15 cellular contexts compared by ENCODE assay signal in the genomic region with DNA sequence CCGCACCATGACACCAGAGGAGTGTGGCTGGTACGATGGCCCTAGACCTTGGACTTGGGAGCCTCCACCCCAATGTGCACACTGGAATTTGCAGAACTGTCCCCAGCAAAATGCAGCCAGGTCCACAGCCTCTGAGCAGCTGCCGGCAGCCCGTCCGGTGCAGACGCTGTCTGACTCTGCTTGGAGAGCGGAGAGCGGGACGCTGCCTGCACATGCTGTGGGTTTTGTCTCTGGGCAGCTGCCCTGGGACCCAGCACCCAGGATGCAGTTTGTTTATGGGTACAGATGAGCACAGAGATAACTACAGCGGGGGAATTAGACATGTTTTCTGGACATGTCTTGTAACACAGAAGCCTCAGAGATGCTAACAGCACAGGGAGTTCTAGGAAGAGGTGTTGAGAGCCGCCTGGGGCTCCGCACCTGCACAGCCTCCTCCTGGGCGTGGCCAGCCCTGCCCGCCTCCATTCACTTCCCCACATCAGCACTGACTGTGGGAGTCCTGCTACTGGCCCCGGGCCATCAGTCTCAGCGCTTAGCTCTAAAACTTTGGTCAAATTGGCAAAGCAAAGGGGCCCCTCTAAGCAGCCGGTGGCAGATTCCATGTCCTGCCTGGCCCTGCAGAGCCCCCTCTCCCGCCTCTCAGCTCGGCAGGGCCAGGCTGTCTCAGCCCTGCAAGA.
"Had no signal": no experiment of that assay in that cellular context is flagged by ENCODE, and none has a peak within 500 bp of the region (broad histone marks: within the 10 kb centered on the region; RNA-seq: fewer than 3 reads in every experiment).

No MANE protein-coding gene starts in this region.

- H3K27me3 ChIP-seq: adrenal gland, upper lobe of left lung had no signal

- H3K4me3 ChIP-seq: adrenal gland, cardiac muscle cell, skin epidermis, upper lobe of left lung had no signal

- H3K4me1 ChIP-seq: adrenal gland, upper lobe of left lung had no signal

- DNase-seq: activated CD4-positive, alpha-beta T cell treated with anti-CD3 and anti-CD28 coated beads for 36 hours; activated CD8-positive, alpha-beta memory T cell treated with anti-CD3 and anti-CD28 coated beads, Interleukin-2, amount 50 U/mL, for 4 hours; activated CD8-positive, alpha-beta T cell treated with anti-CD3 and anti-CD28 coated beads for 36 hours; activated effector memory CD4-positive, alpha-beta T cell treated with anti-CD3 and anti-CD28 coated beads, Interleukin-2, amount 50 U/mL, for 16 hours; activated T-cell treated with anti-CD3 and anti-CD28 coated beads, Interleukin-2, amount 50 U/mL, for 48 hours; adrenal gland; mesendoderm; natural killer cell; right cardiac atrium; stimulated activated CD4-positive, alpha-beta T cell treated with anti-CD3 and anti-CD28 coated beads, Interleukin-4, amount 100 ng/mL, for 4 hours; stimulated activated CD8-positive, alpha-beta memory T cell treated with anti-CD3 and anti-CD28 coated beads, Interleukin-4, amount 100 ng/mL, for 48 hours; upper lobe of left lung had no signal

- H3K27ac ChIP-seq: adrenal gland, cardiac muscle cell, upper lobe of left lung, VCaP had no signal

- H3K9me3 ChIP-seq: adrenal gland, upper lobe of left lung had no signal

- H3K36me3 ChIP-seq: adrenal gland, cardiac muscle cell, upper lobe of left lung had no signal
